In the genomic region with DNA sequence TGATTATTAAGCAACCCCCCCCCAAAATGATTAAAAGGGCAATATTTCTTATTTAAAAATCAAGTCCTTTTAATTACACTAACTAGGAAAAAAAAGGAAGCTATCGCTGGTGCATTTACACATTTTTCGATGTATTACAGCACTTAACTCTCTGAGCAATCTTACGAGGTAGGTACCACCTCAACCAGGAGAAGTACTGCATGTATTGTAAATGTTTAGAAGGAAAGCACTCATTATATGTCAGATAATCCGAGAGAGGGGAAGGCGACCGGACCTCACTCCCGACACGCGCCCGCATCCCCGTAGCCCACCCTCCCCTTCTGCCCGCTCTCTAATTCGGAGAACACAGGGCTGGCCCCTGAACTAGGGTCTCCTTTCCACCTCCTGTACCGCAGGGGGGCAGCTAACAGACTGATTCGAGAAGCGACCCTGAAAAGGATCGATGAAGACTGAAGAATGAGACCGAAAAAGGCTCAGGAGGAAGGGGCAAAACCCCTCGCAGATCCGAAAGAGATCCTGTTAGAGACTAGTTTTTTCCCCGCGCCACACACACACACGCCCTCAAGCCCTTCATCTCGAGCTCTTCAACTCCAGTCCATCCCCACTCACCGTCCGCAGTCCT, we compare ENCODE assay signal across 7 cellular contexts. TPM values are rescaled to one million over a fixed set of nuclear protein-coding genes. Genes with fewer than 3 reads are reported as not detected.
DNase-seq lines count a peak whose midpoint lies in the region; ATAC-seq and TF ChIP-seq lines count a peak whose summit lies in the region.

No MANE protein-coding gene starts in this region.

- peak overlapping the region; percentile 84 for H3K27ac ChIP-seq in stomach smooth muscle (ENCODE audit: low read length)

- H3K27ac Mint-ChIP-seq in WTC11: peak overlapping the region; percentile 99

- H3K9me3 ChIP-seq in stomach smooth muscle (ENCODE audit: control insufficient read depth in 2 of 2, low read length in 2 of 2): no peaks in the 10 kb centered on the region

- H3K4me3 ChIP-seq in iPS-11a (ENCODE audit: low read depth, low read length) (peak overlapping the region; percentile 94), stomach smooth muscle (ENCODE audit: low read length in 2 of 2) (peak overlapping the region; percentile 69 to 97)

- POLR2A ChIA-PET in WTC11 (lab: Charles Lee): interaction anchor here (0.6 to 1.1 kb wide), 4 partner anchors 12 to 1052 kb away, joined by 3 to 4 read pairs (median 4); no protein-coding TSS in a partner anchor

- no peaks in the 10 kb centered on the region for H3K9me3 Mint-ChIP-seq in WTC11

- TF ChIP-seq CTCF in WTC11 (IDR thresholded peaks at IDR 0.05): no peak

- H3K36me3 ChIP-seq in stomach smooth muscle (ENCODE audit: control insufficient read depth in 2 of 2, insufficient read depth in 2 of 2, low read length in 2 of 2): peaks cover 12 to 15% of the 10 kb centered on the region in 2 donors

- H3K27me3 Mint-ChIP-seq in WTC11 (ENCODE audit: low read depth): no peaks in the 10 kb centered on the region

- peaks cover 22% of the 10 kb centered on the region for H3K4me1 Mint-ChIP-seq in WTC11

- ATAC-seq in GM18870 (IDR thresholded peaks at IDR 0.05; ENCODE audit: unreplicated experiment): peak; percentile 4
- ATAC-seq in HG02759 (IDR thresholded peaks at IDR 0.05; ENCODE audit: unreplicated experiment): peak; percentile 11
- peak; percentile 29 for ATAC-seq in WTC11

- H3K36me3 Mint-ChIP-seq in WTC11: peaks cover 41% of the 10 kb centered on the region

- peak; percentile 33 for DNase-seq in WTC11 (ENCODE audit: low spot score)
- no peak for DNase-seq in hepatic stellate cell (ENCODE audit: low spot score)
- no peak for DNase-seq in SKM-1 (lab: John Stamatoyannopoulos, UW; ENCODE audit: unreplicated experiment)

- CTCF ChIA-PET in WTC11 (lab: Charles Lee): interaction anchor here (0.6 to 2.6 kb wide), 4 partner anchors 13 to 284 kb away, joined by 4 to 16 read pairs (median 8); no protein-coding TSS in a partner anchor

- H3K9ac ChIP-seq in stomach smooth muscle (ENCODE audit: low read length in 2 of 2): peak overlapping the region; percentile 62 to 86

- peaks cover 20% of the 10 kb centered on the region for H3K4me1 ChIP-seq in stomach smooth muscle (ENCODE audit: control insufficient read depth, insufficient read depth, low read length)

- H3K4me3 Mint-ChIP-seq in WTC11: peak overlapping the region; percentile 99

- H3K27me3 ChIP-seq in stomach smooth muscle (ENCODE audit: control insufficient read depth in 1 of 2, insufficient read depth in 2 of 2, low read length in 2 of 2): no peaks in the 10 kb centered on the region

TF ChIP-seq in WTC11, 78 proteins besides CTCF, POLR2A, EP300 and RAD21 (continues in another document):
- TF ChIP-seq JAZF1 (CRISPR knock-in tag; IDR thresholded peaks at IDR 0.05) (no peak), ZNF532 (CRISPR knock-in tag; IDR thresholded peaks at IDR 0.05; ENCODE audit: borderline replicate concordance) (0 out of 2 replicates have a peak, but pooled peaks have one; percentile 82), HMGXB4 (CRISPR knock-in tag; IDR thresholded peaks at IDR 0.05) (no peak), FOXP1 (CRISPR knock-in tag; IDR thresholded peaks at IDR 0.05; ENCODE audit: borderline replicate concordance) (no peak), PREB (CRISPR knock-in tag; IDR thresholded peaks at IDR 0.05; ENCODE audit: borderline replicate concordance) (0 out of 2 replicates have a peak, but pooled peaks have one; percentile 48), KAT7 (CRISPR knock-in tag; IDR thresholded peaks at IDR 0.05; ENCODE audit: borderline replicate concordance) (0 out of 2 replicates have a peak, but pooled peaks have one; percentile 39)
- TF ChIP-seq, protein P1, sequence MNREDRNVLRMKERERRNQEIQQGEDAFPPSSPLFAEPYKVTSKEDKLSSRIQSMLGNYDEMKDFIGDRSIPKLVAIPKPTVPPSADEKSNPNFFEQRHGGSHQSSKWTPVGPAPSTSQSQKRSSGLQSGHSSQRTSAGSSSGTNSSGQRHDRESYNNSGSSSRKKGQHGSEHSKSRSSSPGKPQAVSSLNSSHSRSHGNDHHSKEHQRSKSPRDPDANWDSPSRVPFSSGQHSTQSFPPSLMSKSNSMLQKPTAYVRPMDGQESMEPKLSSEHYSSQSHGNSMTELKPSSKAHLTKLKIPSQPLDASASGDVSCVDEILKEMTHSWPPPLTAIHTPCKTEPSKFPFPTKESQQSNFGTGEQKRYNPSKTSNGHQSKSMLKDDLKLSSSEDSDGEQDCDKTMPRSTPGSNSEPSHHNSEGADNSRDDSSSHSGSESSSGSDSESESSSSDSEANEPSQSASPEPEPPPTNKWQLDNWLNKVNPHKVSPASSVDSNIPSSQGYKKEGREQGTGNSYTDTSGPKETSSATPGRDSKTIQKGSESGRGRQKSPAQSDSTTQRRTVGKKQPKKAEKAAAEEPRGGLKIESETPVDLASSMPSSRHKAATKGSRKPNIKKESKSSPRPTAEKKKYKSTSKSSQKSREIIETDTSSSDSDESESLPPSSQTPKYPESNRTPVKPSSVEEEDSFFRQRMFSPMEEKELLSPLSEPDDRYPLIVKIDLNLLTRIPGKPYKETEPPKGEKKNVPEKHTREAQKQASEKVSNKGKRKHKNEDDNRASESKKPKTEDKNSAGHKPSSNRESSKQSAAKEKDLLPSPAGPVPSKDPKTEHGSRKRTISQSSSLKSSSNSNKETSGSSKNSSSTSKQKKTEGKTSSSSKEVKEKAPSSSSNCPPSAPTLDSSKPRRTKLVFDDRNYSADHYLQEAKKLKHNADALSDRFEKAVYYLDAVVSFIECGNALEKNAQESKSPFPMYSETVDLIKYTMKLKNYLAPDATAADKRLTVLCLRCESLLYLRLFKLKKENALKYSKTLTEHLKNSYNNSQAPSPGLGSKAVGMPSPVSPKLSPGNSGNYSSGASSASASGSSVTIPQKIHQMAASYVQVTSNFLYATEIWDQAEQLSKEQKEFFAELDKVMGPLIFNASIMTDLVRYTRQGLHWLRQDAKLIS (CRISPR knock-in tag; IDR thresholded peaks at IDR 0.05; ENCODE audit: borderline replicate concordance): peak; percentile 55; the same call in 1 of the 2 replicates
- TF ChIP-seq, protein P2, sequence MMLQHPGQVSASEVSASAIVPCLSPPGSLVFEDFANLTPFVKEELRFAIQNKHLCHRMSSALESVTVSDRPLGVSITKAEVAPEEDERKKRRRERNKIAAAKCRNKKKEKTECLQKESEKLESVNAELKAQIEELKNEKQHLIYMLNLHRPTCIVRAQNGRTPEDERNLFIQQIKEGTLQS (CRISPR knock-in tag; conservative IDR thresholded peaks at IDR 0.05): no peak

RNA-seq across cellular contexts. Expression of gene ESF1, which starts 0.3 kb away (rescaled TPM):
- total RNA-seq in WTC11 (2021): 25.3 to 28.7 TPM (median 26.2 TPM) in 3 replicates

RNA-seq across cellular contexts. Expression of gene NDUFAF5, which starts 0.4 kb away (rescaled TPM):
- 22.4 to 31.8 TPM (median 29.1 TPM) in 3 replicates for total RNA-seq in WTC11 (2021)
